In the genomic region with DNA sequence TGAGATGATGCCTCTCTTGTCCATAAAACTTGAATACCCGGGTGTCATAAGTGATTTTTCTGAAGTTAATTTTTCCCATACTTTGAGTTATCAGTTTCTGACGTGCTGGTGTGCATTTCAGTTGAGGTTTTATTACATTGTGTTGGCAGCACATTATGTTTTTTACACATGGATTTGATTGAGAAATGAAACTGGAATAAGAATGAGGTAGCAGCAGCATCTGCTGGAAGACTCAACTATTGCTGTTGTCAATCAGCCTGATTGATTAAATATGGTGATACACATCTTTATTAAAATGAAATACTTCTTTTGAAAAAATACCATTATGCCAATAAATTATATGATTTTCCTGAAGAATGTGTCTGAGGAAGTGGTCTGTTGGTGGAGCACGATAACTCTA, we compare ENCODE assay signal across 2 cellular contexts.
TF ChIP-seq lines count a peak whose summit lies in the region.

No MANE protein-coding gene starts in this region.

TF ChIP-seq in HCT116, 20 proteins besides CTCF, POLR2A, EP300 and RAD21:
- TF ChIP-seq SP1 (IDR thresholded peaks at IDR 0.05; ENCODE audit: low read depth) (no peak), ELF1 (IDR thresholded peaks at IDR 0.05; ENCODE audit: borderline replicate concordance, low read depth) (no peak), POLR2AphosphoS5 (IDR thresholded peaks at IDR 0.05; ENCODE audit: low read depth, low read length) (no peak)
- TF ChIP-seq, protein P1, sequence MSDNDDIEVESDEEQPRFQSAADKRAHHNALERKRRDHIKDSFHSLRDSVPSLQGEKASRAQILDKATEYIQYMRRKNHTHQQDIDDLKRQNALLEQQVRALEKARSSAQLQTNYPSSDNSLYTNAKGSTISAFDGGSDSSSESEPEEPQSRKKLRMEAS (IDR thresholded peaks at IDR 0.05) = no peak
- TF ChIP-seq, protein P2, sequence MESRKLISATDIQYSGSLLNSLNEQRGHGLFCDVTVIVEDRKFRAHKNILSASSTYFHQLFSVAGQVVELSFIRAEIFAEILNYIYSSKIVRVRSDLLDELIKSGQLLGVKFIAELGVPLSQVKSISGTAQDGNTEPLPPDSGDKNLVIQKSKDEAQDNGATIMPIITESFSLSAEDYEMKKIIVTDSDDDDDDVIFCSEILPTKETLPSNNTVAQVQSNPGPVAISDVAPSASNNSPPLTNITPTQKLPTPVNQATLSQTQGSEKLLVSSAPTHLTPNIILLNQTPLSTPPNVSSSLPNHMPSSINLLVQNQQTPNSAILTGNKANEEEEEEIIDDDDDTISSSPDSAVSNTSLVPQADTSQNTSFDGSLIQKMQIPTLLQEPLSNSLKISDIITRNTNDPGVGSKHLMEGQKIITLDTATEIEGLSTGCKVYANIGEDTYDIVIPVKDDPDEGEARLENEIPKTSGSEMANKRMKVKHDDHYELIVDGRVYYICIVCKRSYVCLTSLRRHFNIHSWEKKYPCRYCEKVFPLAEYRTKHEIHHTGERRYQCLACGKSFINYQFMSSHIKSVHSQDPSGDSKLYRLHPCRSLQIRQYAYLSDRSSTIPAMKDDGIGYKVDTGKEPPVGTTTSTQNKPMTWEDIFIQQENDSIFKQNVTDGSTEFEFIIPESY (IDR thresholded peaks at IDR 0.05; ENCODE audit: extremely low read depth, insufficient replicate concordance, low read length) = no peak
TF ChIP-seq in HCT116: peak in this region for 0.

TF ChIP-seq in endothelial cell of umbilical vein, 7 proteins besides CTCF, POLR2A, EP300 and RAD21:
- TF ChIP-seq POLR2AphosphoS5 (IDR thresholded peaks at IDR 0.05; ENCODE audit: insufficient read depth, low read depth, low read length) (no peak), GATA2 (IDR thresholded peaks at IDR 0.05; ENCODE audit: insufficient read depth, insufficient read length, low read depth, low read length) (no peak), EZH2 (IDR thresholded peaks at IDR 0.05; ENCODE audit: borderline replicate concordance, low read depth, low read length, severe bottlenecking) (no peak), MYC (IDR thresholded peaks at IDR 0.05; ENCODE audit: low read depth, low read length) (no peak), FOS (IDR thresholded peaks at IDR 0.05; ENCODE audit: borderline replicate concordance, insufficient read depth, low read length) (no peak), JUN (IDR thresholded peaks at IDR 0.05; ENCODE audit: borderline replicate concordance, insufficient read depth, insufficient read length, low read depth) (no peak)
- TF ChIP-seq, protein P1 (IDR thresholded peaks at IDR 0.05; ENCODE audit: insufficient read depth, insufficient read length) = no peak
